19 cellular contexts compared by ENCODE assay signal in the genomic region with DNA sequence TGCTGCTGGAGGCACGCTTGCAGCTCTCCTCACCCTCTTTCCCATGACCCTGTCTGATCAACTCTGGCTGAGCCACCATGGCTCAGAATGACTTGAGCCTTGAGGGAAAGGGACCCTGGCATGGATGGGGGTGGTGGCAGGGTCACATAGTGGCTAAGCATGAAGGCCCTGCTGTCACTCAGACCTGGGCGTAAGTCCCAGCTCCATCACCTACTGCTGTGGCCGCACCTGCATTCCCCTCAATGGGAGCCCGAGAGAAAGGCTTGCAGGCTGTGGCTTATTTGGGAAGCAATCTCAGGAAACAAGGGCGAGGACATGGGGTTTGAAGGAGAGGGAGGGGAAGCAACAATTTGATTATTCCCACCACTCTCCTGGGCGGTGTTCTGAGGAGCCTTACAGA. TPM values are rescaled to one million over a fixed set of nuclear protein-coding genes. Genes with fewer than 3 reads are reported as not detected.
"Had no signal": no experiment of that assay in that cellular context is flagged by ENCODE, and none has a peak within 500 bp of the region (broad histone marks: within the 10 kb centered on the region; RNA-seq: fewer than 3 reads in every experiment).

No MANE protein-coding gene starts in this region.

- H3K9me2 ChIP-seq: SK-N-SH had no signal

- H3K27me3 ChIP-seq: SJCRH30 had no signal

- H3K27ac ChIP-seq: Peyer's patch, RWPE1, SJCRH30 had no signal

- H3K9me3 ChIP-seq: Peyer's patch, SJCRH30, SK-N-SH had no signal

- DNase-seq: activated CD4-positive, alpha-beta T cell treated with anti-CD3 and anti-CD28 coated beads for 4 hours; activated CD8-positive, alpha-beta memory T cell treated with anti-CD3 and anti-CD28 coated beads, Interleukin-2, amount 50 U/mL, for 48 hours; activated CD8-positive, alpha-beta T cell treated with anti-CD3 and anti-CD28 coated beads, Interleukin-2, amount 10 ng/mL, durations not matched to agents 7 days and 5 days; activated T-cell treated with anti-CD3 and anti-CD28 coated beads, Interleukin-2, amount 50 U/mL, for 1 hour; aorta; central memory CD4-positive, alpha-beta T cell; Kasumi-1; NCI-H1105 treated with DMSO at 0.1 percent for 48 hours; NCI-H1436 treated with DMSO at 0.1 percent for 48 hours; NCI-H187; NCI-H2081; NCI-H524; Peyer's patch; Right ventricle myocardium superior; SJCRH30; SK-N-SH had no signal

- H3K4me2 ChIP-seq: SK-N-SH had no signal

- H3K9ac ChIP-seq: SK-N-SH had no signal

- H3K36me3 ChIP-seq: Peyer's patch, SJCRH30 had no signal

- H3K4me3 ChIP-seq: Peyer's patch, SJCRH30 had no signal

- ATAC-seq: activated CD4-positive, CD25-positive, alpha-beta regulatory T cell treated with anti-CD3 and anti-CD28 coated beads, Interleukin-2, amount 50 U/mL, for 24 hours; activated CD8-positive, alpha-beta T cell treated with anti-CD3 and anti-CD28 coated beads, Interleukin-2, amount 10 ng/mL, durations not matched to agents 7 days and 5 days had no signal

RNA-seq across cellular contexts. Expression of a gene that starts 29.0 kb away (rescaled TPM):
- total RNA-seq: activated CD8-positive, alpha-beta T cell treated with anti-CD3 and anti-CD28 coated beads, Interleukin-2, amount 10 ng/mL, durations not matched to agents 7 days and 5 days; bronchial epithelial cell; SJCRH30 had no signal
- polyA plus RNA-seq: aorta had no signal
